8 cellular contexts compared by ENCODE assay signal in genomic region chr15:74291101-74292071, GRCh38. TPM values are rescaled to one million over a fixed set of nuclear protein-coding genes. Genes with fewer than 3 reads are reported as not detected.
DNase-seq lines count a peak whose midpoint lies in the region; ATAC-seq and TF ChIP-seq lines count a peak whose summit lies in the region.

No MANE protein-coding gene starts in this region.

- DNase-seq in CD8-positive, alpha-beta memory T cell = peak; percentile 24 to 71 (median 55)
- peak; percentile 88 for DNase-seq in HuH-7 (ENCODE audit: low spot score)
- peak; percentile 100 for DNase-seq in SK-N-DZ (ENCODE audit: low spot score)
- peak; percentile 84 to 89 (median 87) for DNase-seq in heart left ventricle
- DNase-seq in psoas muscle = peak; percentile 82 to 87

- H3K4me3 ChIP-seq in CD8-positive, alpha-beta memory T cell (ENCODE audit: low read length) = no peak overlapping the region
- H3K4me3 ChIP-seq in heart left ventricle = no peak overlapping the region
- H3K4me3 ChIP-seq in psoas muscle = no peak overlapping the region

- H3K27me3 ChIP-seq in CD8-positive, alpha-beta memory T cell (ENCODE audit: insufficient read depth, low read length, poor library complexity, severe bottlenecking) = no peaks in the 10 kb centered on the region
- H3K27me3 ChIP-seq in heart left ventricle (peaks cover 0 to 14% (median 0%) of the 10 kb centered on the region in 9 donors), psoas muscle (ENCODE audit: insufficient read depth in 3 of 3, low read length in 2 of 3) (peaks cover 0 to 6% (median 0%) of the 10 kb centered on the region in 3 donors)

- no peaks in the 10 kb centered on the region for H3K4me1 ChIP-seq in CD8-positive, alpha-beta memory T cell (ENCODE audit: insufficient read depth, low read length)
- H3K4me1 ChIP-seq in heart left ventricle (peaks cover 0 to 11% (median 5%) of the 10 kb centered on the region in 12 donors), psoas muscle (no peaks in the 10 kb centered on the region)

- POLR2A ChIA-PET in CD8-positive, alpha-beta memory T cell (lab: Charles Lee) = no interaction called here

- no peak overlapping the region for H3K4me3 Mint-ChIP-seq in CD8-positive, alpha-beta memory T cell
- no peak overlapping the region for H3K4me3 Mint-ChIP-seq in activated naive CD4-positive, alpha-beta T cell treated with anti-CD3 and anti-CD28 coated beads, Interleukin-2, amount 50 U/mL, for 24 hours

- ATAC-seq in heart left ventricle = peak; percentile 72 to 92 (median 82)
- ATAC-seq in psoas muscle = peak; percentile 55 to 81 (median 72)
- no peak for ATAC-seq in HG02840 (IDR thresholded peaks at IDR 0.05; ENCODE audit: low FRiP score, unreplicated experiment)
- no peak for ATAC-seq in GM19467 (IDR thresholded peaks at IDR 0.05; ENCODE audit: unreplicated experiment)

- H3K9me3 ChIP-seq in CD8-positive, alpha-beta memory T cell (ENCODE audit: low read length) = no peaks in the 10 kb centered on the region
- H3K9me3 ChIP-seq in heart left ventricle = no peaks in the 10 kb centered on the region
- no peaks in the 10 kb centered on the region for H3K9me3 ChIP-seq in psoas muscle

- no peak overlapping the region for H3K27ac Mint-ChIP-seq in CD8-positive, alpha-beta memory T cell
- peak overlapping the region; percentile 13 for H3K27ac Mint-ChIP-seq in activated naive CD4-positive, alpha-beta T cell treated with anti-CD3 and anti-CD28 coated beads, Interleukin-2, amount 50 U/mL, for 24 hours

- H3K36me3 Mint-ChIP-seq in CD8-positive, alpha-beta memory T cell = no peaks in the 10 kb centered on the region
- no peaks in the 10 kb centered on the region for H3K36me3 Mint-ChIP-seq in activated naive CD4-positive, alpha-beta T cell treated with anti-CD3 and anti-CD28 coated beads, Interleukin-2, amount 50 U/mL, for 24 hours

- H3K9me3 Mint-ChIP-seq in CD8-positive, alpha-beta memory T cell = peaks cover 0 to 8% (median 0%) of the 10 kb centered on the region in 5 donors
- peaks cover 9% of the 10 kb centered on the region for H3K9me3 Mint-ChIP-seq in activated naive CD4-positive, alpha-beta T cell treated with anti-CD3 and anti-CD28 coated beads, Interleukin-2, amount 50 U/mL, for 24 hours

- no peak overlapping the region for H3K27ac ChIP-seq in CD8-positive, alpha-beta memory T cell (ENCODE audit: low read depth, low read length)
- H3K27ac ChIP-seq in heart left ventricle (no peak overlapping the region), psoas muscle (no peak overlapping the region)

- H3K36me3 ChIP-seq in CD8-positive, alpha-beta memory T cell (ENCODE audit: insufficient read depth, low read length) = no peaks in the 10 kb centered on the region
- H3K36me3 ChIP-seq in heart left ventricle (no peaks in the 10 kb centered on the region), psoas muscle (ENCODE audit: insufficient read depth in 1 of 2, low read depth in 1 of 2) (no peaks in the 10 kb centered on the region)

- no peak for TF ChIP-seq POLR2A in heart left ventricle (IDR thresholded peaks at IDR 0.05)

- no peaks in the 10 kb centered on the region for H3K4me1 Mint-ChIP-seq in CD8-positive, alpha-beta memory T cell
- H3K4me1 Mint-ChIP-seq in activated naive CD4-positive, alpha-beta T cell treated with anti-CD3 and anti-CD28 coated beads, Interleukin-2, amount 50 U/mL, for 24 hours = peaks cover 4% of the 10 kb centered on the region

- peaks cover 24 to 67% of the 10 kb centered on the region in 2 donors for H3K27me3 Mint-ChIP-seq in CD8-positive, alpha-beta memory T cell
- H3K27me3 Mint-ChIP-seq in activated naive CD4-positive, alpha-beta T cell treated with anti-CD3 and anti-CD28 coated beads, Interleukin-2, amount 50 U/mL, for 24 hours = peaks cover 20% of the 10 kb centered on the region

- intact Hi-C loops in heart left ventricle (cut with DNase I) (loop anchor here in 1 of 10 donors (10.0 kb wide), 1 partner anchor 47 kb away; no protein-coding TSS in a partner anchor), psoas muscle (cut with DNase I) (no loop called here)

- TF ChIP-seq CTCF in heart left ventricle (IDR thresholded peaks at IDR 0.05) (no peak), psoas muscle (IDR thresholded peaks at IDR 0.05) (no peak)

- WGBS in heart left ventricle, 4 donors = 7 to 9% (median 7%) methylated on average over 19 to 20 of the region's 20 CpGs
- WGBS in psoas muscle, 3 donors = 8 to 11% (median 9%) methylated on average over 20 of the region's 20 CpGs

- CTCF ChIA-PET in CD8-positive, alpha-beta memory T cell (lab: Charles Lee) = no interaction called here

RNA-seq across cellular contexts. Expression of gene CCDC33, which starts 55.3 kb away (rescaled TPM):
- total RNA-seq in CD8-positive, alpha-beta memory T cell = not detected
- polyA plus RNA-seq in CD8-positive, alpha-beta memory T cell = not detected
- polyA plus RNA-seq in SK-N-DZ (2014; cell fraction: cytosol; rRNA removed) = 8.5 and 8.8 TPM in 2 replicates
- polyA plus RNA-seq in SK-N-DZ (2014; cell fraction: nucleus; rRNA removed) = 6.5 and 7.8 TPM in 2 replicates
- not detected for total RNA-seq in heart left ventricle
- polyA plus RNA-seq in heart left ventricle = under 1 TPM in 1 of 2 donors, not detected in 1; 0.08 TPM
- total RNA-seq in psoas muscle = not detected
- under 1 TPM in 2 of 3 donors, not detected in 1; 0.01 to 0.03 TPM for polyA plus RNA-seq in psoas muscle

Comparison
In these comparisons a context has a peak if more than half of its experiments do, and no peak if none do; other contexts are left out.
1. ATAC-seq: peak in heart left ventricle (4 of 4) and psoas muscle (4 of 4); none in HG02840 (single experiment) and GM19467 (single experiment).
2. Peak in every context shown above with its lines, with median percentiles within 50 percentile points of each other: DNase-seq.